In the genomic region with DNA sequence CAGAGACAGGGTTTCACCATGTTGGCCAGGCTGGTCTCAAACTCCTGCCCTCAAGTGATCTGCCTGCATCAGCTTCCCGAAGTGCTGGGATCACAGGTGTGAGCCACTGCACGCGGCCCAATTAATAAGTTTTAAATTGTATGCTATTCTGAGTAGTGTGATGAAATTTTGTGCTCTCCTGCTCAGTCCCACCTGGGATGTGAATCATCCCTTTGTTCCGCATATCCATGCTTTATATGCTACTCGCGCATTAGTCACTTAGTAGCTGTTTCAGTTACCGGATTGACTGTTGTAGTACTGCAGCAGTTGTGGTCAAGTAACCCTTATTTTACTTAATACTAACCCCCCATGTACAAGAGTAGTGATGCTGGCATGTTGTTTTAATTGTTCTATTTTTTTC, we compare ENCODE assay signal across 11 cellular contexts. TPM values are rescaled to one million over a fixed set of nuclear protein-coding genes. Genes with fewer than 3 reads are reported as not detected.
DNase-seq lines count a peak whose midpoint lies in the region; ATAC-seq and TF ChIP-seq lines count a peak whose summit lies in the region.
"Had no signal": no experiment of that assay in that cellular context is flagged by ENCODE, and none has a peak within 500 bp of the region (broad histone marks: within the 10 kb centered on the region; RNA-seq: fewer than 3 reads in every experiment).

No MANE protein-coding gene starts in this region.

- intact Hi-C loops in cardiac septum (cut with DNase I): no loop called here

- no peaks in the 10 kb centered on the region for H3K9me2 ChIP-seq in GM23248 (ENCODE audit: insufficient read depth)

- no peak overlapping the region for H2AFZ ChIP-seq in GM23248

- no peak for TF ChIP-seq CTCF in RWPE2 (IDR thresholded peaks at IDR 0.05; ENCODE audit: poor library complexity, severe bottlenecking)

- no peak overlapping the region for H3K9ac ChIP-seq in GM23248

- 0 out of 2 replicates have a peak, but pooled peaks cover 3% of the 10 kb centered on the region for H4K20me1 ChIP-seq in GM23248 (ENCODE audit: insufficient read depth)

- DNase-seq in 8988T (peak; percentile 26), GM23248 (peak; percentile 79), RWPE2 (ENCODE audit: low spot score) (no peak), fibroblast of peridontal ligament (ENCODE audit: extremely low read depth) (peak; percentile 34), cardiac septum (ENCODE audit: low spot score) (no peak), NCI-H1105 (lab: John Stamatoyannopoulos, UW) (no peak)
- DNase-seq: SHP77 had no signal

- no peak overlapping the region for H3K4me3 ChIP-seq in GM23248
- H3K4me3 ChIP-seq in RWPE2 (ENCODE audit: severe bottlenecking): no peak overlapping the region
- H3K4me3 ChIP-seq: tibial nerve had no signal

- no peak overlapping the region for H3K27ac ChIP-seq in GM23248
- peak overlapping the region; percentile 62 for H3K27ac ChIP-seq in RWPE2 (ENCODE audit: poor library complexity, severe bottlenecking)
- H3K27ac ChIP-seq: neutrophil, tibial nerve had no signal

- in situ Hi-C loops in GM23248 (cut with MboI): no loop called here

- no peaks in the 10 kb centered on the region for H3K9me3 ChIP-seq in GM23248 (ENCODE audit: low read depth)
- no peaks in the 10 kb centered on the region for H3K9me3 ChIP-seq in RWPE2 (ENCODE audit: severe bottlenecking)
- H3K9me3 ChIP-seq: neutrophil had no signal

- H3F3A ChIP-seq in GM23248 (ENCODE audit: insufficient read depth): no peaks in the 10 kb centered on the region

- 61 to 63% methylated on average over 7 of the region's 7 CpGs for WGBS in GM23248 (ENCODE audit: low coverage in 1 of 2, low lambda C conversion rate in 2 of 2, missing lambda C conversion rate in 2 of 2), 2 experiments

- 0 out of 2 replicates have a peak, but pooled peaks cover 5% of the 10 kb centered on the region for H3K79me2 ChIP-seq in GM23248 (ENCODE audit: insufficient read depth)

- H3K27me3 ChIP-seq in GM23248 (replicated peaks; ENCODE audit: insufficient read depth) (no peaks in the 10 kb centered on the region), RWPE2 (ENCODE audit: insufficient read depth, poor library complexity, severe bottlenecking) (no peaks in the 10 kb centered on the region)
- H3K27me3 ChIP-seq: neutrophil, tibial nerve had no signal

- no peak overlapping the region for H3K4me2 ChIP-seq in GM23248 (ENCODE audit: unreplicated experiment)

- peaks cover 11% of the 10 kb centered on the region for H3K4me1 ChIP-seq in GM23248 (ENCODE audit: insufficient read depth)
- H3K4me1 ChIP-seq in RWPE2 (ENCODE audit: insufficient read depth, poor library complexity, severe bottlenecking): peaks cover 25% of the 10 kb centered on the region
- H3K4me1 ChIP-seq: tibial nerve had no signal

- ATAC-seq in RWPE2 (ENCODE audit: low read depth): peak; percentile 100
- ATAC-seq in GM19351 (IDR thresholded peaks at IDR 0.05; ENCODE audit: unreplicated experiment): no peak
- no peak for ATAC-seq in GM18907 (IDR thresholded peaks at IDR 0.05; ENCODE audit: unreplicated experiment)

- H3K36me3 ChIP-seq in GM23248 (ENCODE audit: low read depth) (peaks cover 4% of the 10 kb centered on the region; the same call in 1 of the 2 replicates), RWPE2 (ENCODE audit: low read depth) (no peaks in the 10 kb centered on the region)
- H3K36me3 ChIP-seq: neutrophil, tibial nerve had no signal

RNA-seq across cellular contexts. Expression of a gene that starts 47.3 kb away (rescaled TPM):
- total RNA-seq in GM23248 (2014; rRNA removed; shearing (Covaris generic)): not detected in 2 replicates
- not detected in 2 replicates for polyA plus RNA-seq in GM23248 (2016; fragmentation: Nextera tagmentation; extraction: Ambion mirVana)
- 0.32 TPM for total RNA-seq in cardiac septum
- total RNA-seq: tibial nerve had no signal

Comparison
In these comparisons a context has a peak if more than half of its experiments do, and no peak if none do; other contexts are left out.
1. DNase-seq: peak in 8988T (single experiment), GM23248 (single experiment) and fibroblast of peridontal ligament (single experiment); none in RWPE2 (single experiment), cardiac septum (single experiment) and NCI-H1105 (single experiment).